In genomic region chrX:44913656-44914531, GRCh38 we compare ENCODE assay signal across 11 cellular contexts. TPM values are rescaled to one million over a fixed set of nuclear protein-coding genes. Genes with fewer than 3 reads are reported as not detected.
DNase-seq lines count a peak whose midpoint lies in the region; ATAC-seq and TF ChIP-seq lines count a peak whose summit lies in the region.
"Had no signal": no experiment of that assay in that cellular context is flagged by ENCODE, and none has a peak within 500 bp of the region (broad histone marks: within the 10 kb centered on the region; RNA-seq: fewer than 3 reads in every experiment).

No MANE protein-coding gene starts in this region.

- H3K27ac ChIP-seq in CD8-positive, alpha-beta T cell (ENCODE audit: low read depth, low read length) = no peak overlapping the region
- H3K27ac ChIP-seq in epithelial cell of prostate = peak overlapping the region; percentile 31

- H3K9me3 ChIP-seq in CD8-positive, alpha-beta T cell (ENCODE audit: low read length) = no peaks in the 10 kb centered on the region

- H3K9me3 Mint-ChIP-seq in CD8-positive, alpha-beta T cell = no peaks in the 10 kb centered on the region
- H3K9me3 Mint-ChIP-seq in CD14-positive monocyte = peaks cover 0 to 9% (median 0%) of the 10 kb centered on the region in 7 donors

- no peak overlapping the region for H3K27ac Mint-ChIP-seq in CD8-positive, alpha-beta T cell
- peak overlapping the region in 2 of 7 donors; percentile 27 to 46 for H3K27ac Mint-ChIP-seq in CD14-positive monocyte

- no peaks in the 10 kb centered on the region for H3K27me3 ChIP-seq in CD8-positive, alpha-beta T cell (ENCODE audit: insufficient read depth, low read length)

- CTCF ChIA-PET in CD8-positive, alpha-beta T cell (lab: Charles Lee) = interaction anchor here (0.6 kb wide), 1 partner anchor 153 kb away, joined by 3 read pairs; no protein-coding TSS in a partner anchor

- no peaks in the 10 kb centered on the region for H3K27me3 Mint-ChIP-seq in CD8-positive, alpha-beta T cell (ENCODE audit: low read depth)
- H3K27me3 Mint-ChIP-seq in CD14-positive monocyte (ENCODE audit: low read depth in 3 of 3) = peaks cover 0 to 2% (median 0%) of the 10 kb centered on the region in 3 donors

- POLR2A ChIA-PET in CD8-positive, alpha-beta T cell (lab: Charles Lee) = no interaction called here

- no peaks in the 10 kb centered on the region for H3K36me3 Mint-ChIP-seq in CD8-positive, alpha-beta T cell
- peaks cover 0 to 8% of the 10 kb centered on the region in 2 donors for H3K36me3 Mint-ChIP-seq in CD14-positive monocyte

- peaks cover 21% of the 10 kb centered on the region for H3K4me1 ChIP-seq in CD8-positive, alpha-beta T cell (ENCODE audit: insufficient read depth, low read length)

- ATAC-seq in CD8-positive, alpha-beta T cell = no peak
- ATAC-seq in GM19397 (IDR thresholded peaks at IDR 0.05; ENCODE audit: unreplicated experiment) (peak; percentile 47), HG03135 (IDR thresholded peaks at IDR 0.05; ENCODE audit: unreplicated experiment) (peak; percentile 31)

- intact Hi-C loops in CD8-positive, alpha-beta T cell (cut with DNase I, micrococcal nuclease) = no loop called here
- intact Hi-C loops in CD14-positive monocyte (cut with micrococcal nuclease) = no loop called here

- H3K4me3 ChIP-seq in CD8-positive, alpha-beta T cell (ENCODE audit: low read depth, low read length) = no peak overlapping the region

- H3K4me1 Mint-ChIP-seq in CD8-positive, alpha-beta T cell (ENCODE audit: low read depth) = peaks cover 54% of the 10 kb centered on the region
- H3K4me1 Mint-ChIP-seq in CD14-positive monocyte = peaks cover 40% of the 10 kb centered on the region

- H3K4me3 Mint-ChIP-seq in CD8-positive, alpha-beta T cell = peak overlapping the region; percentile 8
- H3K4me3 Mint-ChIP-seq in CD14-positive monocyte = no peak overlapping the region

- no peaks in the 10 kb centered on the region for H3K36me3 ChIP-seq in CD8-positive, alpha-beta T cell (ENCODE audit: insufficient read depth, low read length)

- no peak for TF ChIP-seq CTCF in CD8-positive, alpha-beta T cell (IDR thresholded peaks at IDR 0.05)
- TF ChIP-seq CTCF in CD14-positive monocyte (IDR thresholded peaks at IDR 0.05) = no peak

- no peak for DNase-seq in CD8-positive, alpha-beta T cell
- DNase-seq in epithelial cell of prostate (ENCODE audit: low read depth, low spot score) (no peak), HCEC 1CT (no peak), CD14-positive monocyte (ENCODE audit: low spot score) (no peak), nucleus accumbens (lab: John Stamatoyannopoulos, UW) (no peak), NCI-H510A (lab: John Stamatoyannopoulos, UW) (no peak)
- DNase-seq: activated CD8-positive, alpha-beta memory T cell treated with anti-CD3 and anti-CD28 coated beads, Interleukin-2, amount 50 U/mL, for 48 hours; C1 segment of cervical spinal cord; NCI-H187 treated with DMSO at 0.1 percent for 48 hours had no signal

RNA-seq across cellular contexts. Expression of gene KDM6A, which starts 40.9 kb away (rescaled TPM):
- total RNA-seq in CD8-positive, alpha-beta T cell = 10 to 100 TPM; 61.5 to 63.5 TPM
- polyA plus RNA-seq in CD14-positive monocyte = 10 to 100 TPM in 1 of 2 donors, 1 to 10 TPM in 1; 7.6 to 13.8 TPM
